Comparison of ENCODE assay signal across 18 cellular contexts in genomic region chr1:117535776-117536175, GRCh38.
"Had no signal": no experiment of that assay in that cellular context is flagged by ENCODE, and none has a peak within 500 bp of the region (broad histone marks: within the 10 kb centered on the region; RNA-seq: fewer than 3 reads in every experiment).

No MANE protein-coding gene starts in this region.

- H3K36me3 Mint-ChIP-seq: natural killer cell treated with Interleukin-12 subunit alpha and Interleukin-12 subunit beta and Interleukin-15 and Interleukin-18, amount 100 ng/mL, for 72 hours; stimulated activated memory B cell treated with anti-CD40 and anti-IgM and Interleukin-4, amounts not matched to agents 10 μg/mL and 1 μg/mL and 100 μg/mL, for 72 hours; type B pancreatic cell had no signal

- H3K4me1 Mint-ChIP-seq: central memory CD8-positive, alpha-beta T cell; stimulated activated memory B cell treated with anti-CD40 and anti-IgM and Interleukin-4, amounts not matched to agents 10 μg/mL and 1 μg/mL and 100 μg/mL, for 72 hours had no signal

- H3K27me3 ChIP-seq: esophagus muscularis mucosa, right atrium auricular region, uterus had no signal

- H3K4me3 Mint-ChIP-seq: activated T-cell treated with anti-CD3 and anti-CD28 coated beads, Interleukin-2, amount 50 U/mL, for 24 hours; central memory CD8-positive, alpha-beta T cell; dendritic cell treated with granulocyte-macrophage colony-stimulating factor and Interleukin-4, amounts not matched to agents 40 ng/mL and 50 ng/mL, for 4 days; endodermal cell; natural killer cell treated with Interleukin-12 subunit alpha and Interleukin-12 subunit beta and Interleukin-15 and Interleukin-18, amount 100 ng/mL, for 72 hours; stimulated activated memory B cell treated with anti-CD40 and anti-IgM and Interleukin-4, amounts not matched to agents 10 μg/mL and 1 μg/mL and 100 μg/mL, for 72 hours; stimulated activated naive CD8-positive, alpha-beta T cell treated with anti-CD3 and anti-CD28 coated beads, Interleukin-15, amount 100 ng/mL, for 72 hours; T-helper 2 cell treated with Interferon-gamma antibody and Interleukin-4, amounts not matched to agents 5 μg/mL and 100 μg/mL, for 36 hours; type B pancreatic cell had no signal

- H3K27me3 Mint-ChIP-seq: activated B cell treated with CpG ODN at 0.5 μM for 24 hours; activated T-cell treated with anti-CD3 and anti-CD28 coated beads, Interleukin-2, amount 50 U/mL, for 24 hours; central memory CD8-positive, alpha-beta T cell; dendritic cell treated with granulocyte-macrophage colony-stimulating factor and Interleukin-4, amounts not matched to agents 40 ng/mL and 50 ng/mL, for 4 days; natural killer cell treated with Interleukin-12 subunit alpha and Interleukin-12 subunit beta and Interleukin-15 and Interleukin-18, amount 100 ng/mL, for 72 hours; stimulated activated memory B cell treated with anti-CD40 and anti-IgM and Interleukin-4, amounts not matched to agents 10 μg/mL and 1 μg/mL and 100 μg/mL, for 72 hours; stimulated activated naive CD8-positive, alpha-beta T cell treated with anti-CD3 and anti-CD28 coated beads, Interleukin-15, amount 100 ng/mL, for 72 hours; type B pancreatic cell had no signal

- DNase-seq: activated CD8-positive, alpha-beta memory T cell treated with anti-CD3 and anti-CD28 coated beads, Interleukin-2, amount 50 U/mL, for 4 hours; left ventricle myocardium inferior had no signal

- H3K36me3 ChIP-seq: esophagus muscularis mucosa, left ventricle myocardium inferior, right atrium auricular region, uterus had no signal

- H3K27ac Mint-ChIP-seq: activated B cell treated with CpG ODN at 0.5 μM for 24 hours; dendritic cell treated with granulocyte-macrophage colony-stimulating factor and Interleukin-4, amounts not matched to agents 40 ng/mL and 50 ng/mL, for 4 days; endodermal cell; stimulated activated memory B cell treated with anti-CD40 and anti-IgM and Interleukin-4, amounts not matched to agents 10 μg/mL and 1 μg/mL and 100 μg/mL, for 72 hours; stimulated activated naive CD8-positive, alpha-beta T cell treated with anti-CD3 and anti-CD28 coated beads, Interleukin-15, amount 100 ng/mL, for 72 hours; T-helper 2 cell treated with Interferon-gamma antibody and Interleukin-4, amounts not matched to agents 5 μg/mL and 100 μg/mL, for 36 hours; type B pancreatic cell had no signal

- H3K4me3 ChIP-seq: esophagus muscularis mucosa, left ventricle myocardium inferior, lung, mucosa of descending colon, right atrium auricular region, smooth muscle cell, uterus had no signal

- H3K27ac ChIP-seq: esophagus muscularis mucosa, left ventricle myocardium inferior, right atrium auricular region, uterus had no signal

- H3K4me1 ChIP-seq: left ventricle myocardium inferior, right atrium auricular region, uterus had no signal

- H3K9me3 Mint-ChIP-seq: activated B cell treated with CpG ODN at 0.5 μM for 24 hours; activated T-cell treated with anti-CD3 and anti-CD28 coated beads, Interleukin-2, amount 50 U/mL, for 24 hours; central memory CD8-positive, alpha-beta T cell; dendritic cell treated with granulocyte-macrophage colony-stimulating factor and Interleukin-4, amounts not matched to agents 40 ng/mL and 50 ng/mL, for 4 days; endodermal cell; natural killer cell treated with Interleukin-12 subunit alpha and Interleukin-12 subunit beta and Interleukin-15 and Interleukin-18, amount 100 ng/mL, for 72 hours; stimulated activated memory B cell treated with anti-CD40 and anti-IgM and Interleukin-4, amounts not matched to agents 10 μg/mL and 1 μg/mL and 100 μg/mL, for 72 hours; stimulated activated naive CD8-positive, alpha-beta T cell treated with anti-CD3 and anti-CD28 coated beads, Interleukin-15, amount 100 ng/mL, for 72 hours; T-helper 2 cell treated with Interferon-gamma antibody and Interleukin-4, amounts not matched to agents 5 μg/mL and 100 μg/mL, for 36 hours; type B pancreatic cell had no signal

- H3K9me3 ChIP-seq: esophagus muscularis mucosa, left ventricle myocardium inferior, mucosa of descending colon, right atrium auricular region, uterus had no signal
